Comparison of ENCODE assay signal across 21 cellular contexts in the genomic region with DNA sequence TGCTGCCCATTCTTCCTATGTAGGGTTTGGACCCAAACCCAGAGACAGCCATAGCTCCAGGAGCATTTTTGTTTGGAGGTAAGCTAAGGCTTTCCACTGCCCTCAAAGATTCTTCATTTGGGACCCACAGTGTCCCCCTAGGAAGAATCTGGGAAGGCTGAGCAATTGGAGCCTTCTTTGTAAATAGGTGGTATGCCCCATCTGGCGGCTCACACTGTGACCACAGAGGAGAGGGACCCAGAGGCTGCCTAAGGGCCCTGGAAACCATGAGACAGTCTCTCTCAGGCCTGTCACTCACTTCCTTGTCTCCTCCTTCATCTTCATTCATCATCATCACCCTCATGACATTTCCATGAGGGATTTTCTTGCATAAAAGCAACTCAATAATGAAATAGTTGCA.
A peak's percentile ranks its signal among the peaks of the same experiment; 100 is the strongest.
DNase-seq lines count a peak whose midpoint lies in the region; ATAC-seq, FAIRE-seq and TF ChIP-seq lines count a peak whose summit lies in the region.
"Had no signal": no experiment of that assay in that cellular context is flagged by ENCODE, and none has a peak within 500 bp of the region (broad histone marks: within the 10 kb centered on the region; RNA-seq: fewer than 3 reads in every experiment).

No MANE protein-coding gene starts in this region.

- FAIRE-seq in HepG2 (lab: Jason Lieb, UNC), result no peak
- FAIRE-seq: RCC 7860 had no signal

- peaks cover 4% of the 10 kb centered on the region for H3K27me3 Mint-ChIP-seq in nephron (ENCODE audit: low read depth)
- H3K27me3 Mint-ChIP-seq in CD4-positive, alpha-beta T cell, result peaks cover 40% of the 10 kb centered on the region

- no peak for TF ChIP-seq POLR2A in HepG2 (IDR thresholded peaks at IDR 0.05; ENCODE audit: insufficient read depth in 1 of 2, low read depth in 2 of 2, low read length in 2 of 2)
- TF ChIP-seq POLR2A in right lobe of liver (IDR thresholded peaks at IDR 0.05), result no peak

- TF ChIP-seq RAD21 in HepG2 (CRISPR knock-in tag; IDR thresholded peaks at IDR 0.05), result peak; percentile 33; the same call in 1 of the 2 replicates

- no peak overlapping the region for H3K4me3 Mint-ChIP-seq in nephron
- no peak overlapping the region for H3K4me3 Mint-ChIP-seq in CD4-positive, alpha-beta T cell
- H3K4me3 Mint-ChIP-seq: CD8-positive, alpha-beta memory T cell had no signal

- TF ChIP-seq CTCF in HepG2 (CRISPR knock-in tag; IDR thresholded peaks at IDR 0.05) (peak; percentile 51), right lobe of liver (IDR thresholded peaks at IDR 0.05) (no peak), WERI-Rb-1 (IDR thresholded peaks at IDR 0.05; ENCODE audit: low read depth, low read length) (peak; percentile 24; the same call in 1 of the 2 replicates), nephron (IDR thresholded peaks at IDR 0.05; ENCODE audit: unreplicated experiment in 3 of 3) (no peak)
- no peak for TF ChIP-seq CTCF in CD4-positive, alpha-beta T cell (IDR thresholded peaks at IDR 0.05)

- intact Hi-C loops in HepG2 (cut with micrococcal nuclease; ENCODE audit: unreplicated experiment), result loop anchor here (5.0 kb wide), 1 partner anchor 211 kb away; no protein-coding TSS in a partner anchor
- intact Hi-C loops in right lobe of liver (cut with DNase I), result no loop called here
- intact Hi-C loops in CD4-positive, alpha-beta T cell (cut with DNase I, micrococcal nuclease), result no loop called here

- peaks cover 0 to 7% of the 10 kb centered on the region in 2 experiments; a peak in 1 of 5 replicates for H3K27me3 ChIP-seq in HepG2 (ENCODE audit: control insufficient read depth in 1 of 2, insufficient read depth in 2 of 2, low read length in 2 of 2)
- no peaks in the 10 kb centered on the region for H3K27me3 ChIP-seq in right lobe of liver
- peaks cover 73% of the 10 kb centered on the region for H3K27me3 ChIP-seq in WERI-Rb-1 (ENCODE audit: insufficient read depth, low read depth, severe bottlenecking)
- no peaks in the 10 kb centered on the region for H3K27me3 ChIP-seq in CD4-positive, alpha-beta T cell (ENCODE audit: control insufficient read depth, insufficient read depth, low read length)

- peak overlapping the region; percentile 66 to 88 (median 84) for H3K27ac Mint-ChIP-seq in nephron
- no peak overlapping the region for H3K27ac Mint-ChIP-seq in CD4-positive, alpha-beta T cell
- H3K27ac Mint-ChIP-seq: CD8-positive, alpha-beta memory T cell had no signal

- no peaks in the 10 kb centered on the region for H3K79me2 ChIP-seq in HepG2 (ENCODE audit: insufficient read depth, low read length)

- H4K20me1 ChIP-seq in HepG2 (ENCODE audit: insufficient read depth, low read length), result no peaks in the 10 kb centered on the region

- DNase-seq in HepG2 (ENCODE audit: low spot score), result no peak
- no peak for DNase-seq in right lobe of liver
- DNase-seq in WERI-Rb-1, result no peak
- no peak for DNase-seq in CD4-positive, alpha-beta T cell
- DNase-seq in G401 (ENCODE audit: low spot score), result no peak
- DNase-seq: C1 segment of cervical spinal cord; CD8-positive, alpha-beta memory T cell; DMS153; H7; Karpas-422; NCI-H1092; NCI-H1694 treated with DMSO at 0.1 percent for 48 hours; NCI-H2081; NCI-H2171 treated with DMSO at 0.1 percent for 48 hours; NCI-H345; NCI-H510A treated with DMSO at 0.1 percent for 48 hours; Right ventricle myocardium superior had no signal

- H3K4me3 ChIP-seq in HepG2 (replicated peaks in 1 of 3; ENCODE audit: insufficient read depth in 1 of 3, low read depth in 2 of 3, low read length in 3 of 3) (no peak overlapping the region), right lobe of liver (no peak overlapping the region), WERI-Rb-1 (ENCODE audit: low read depth, low read length) (no peak overlapping the region)
- H3K4me3 ChIP-seq: A549 had no signal

- WGBS in HepG2 (ENCODE audit: low lambda C conversion rate), result 0% methylated on average over 1 of the region's 1 CpG
- WGBS in right lobe of liver (ENCODE audit: insufficient coverage, low coverage, low lambda C conversion rate, missing lambda C conversion rate), result no CpG with 5 or more reads among the region's 1 CpG

- no peak overlapping the region for H3K4me2 ChIP-seq in HepG2 (ENCODE audit: low read depth, low read length)
- H3K4me2 ChIP-seq: A549 had no signal

- H3K9me3 ChIP-seq in HepG2 (ENCODE audit: low read length) (no peaks in the 10 kb centered on the region), right lobe of liver (no peaks in the 10 kb centered on the region), WERI-Rb-1 (ENCODE audit: severe bottlenecking) (no peaks in the 10 kb centered on the region)
- no peaks in the 10 kb centered on the region for H3K9me3 ChIP-seq in CD4-positive, alpha-beta T cell (ENCODE audit: control insufficient read depth, low read length)
- H3K9me3 ChIP-seq: A549 had no signal

- H3K27ac ChIP-seq in HepG2 (ENCODE audit: extremely low read length, insufficient read depth, low read length), result no peak overlapping the region
- no peak overlapping the region for H3K27ac ChIP-seq in right lobe of liver
- H3K27ac ChIP-seq in WERI-Rb-1, result no peak overlapping the region
- no peak overlapping the region for H3K27ac ChIP-seq in CD4-positive, alpha-beta T cell (ENCODE audit: low read depth, low read length)

- no TSS peak for BruUV-seq in HepG2 (replicated peaks; lab: Mats Ljungman, UMichigan)

- no peaks in the 10 kb centered on the region for H3K36me3 Mint-ChIP-seq in nephron (ENCODE audit: low read depth)
- H3K36me3 Mint-ChIP-seq in CD4-positive, alpha-beta T cell (ENCODE audit: low read depth), result no peaks in the 10 kb centered on the region
- H3K36me3 Mint-ChIP-seq: CD8-positive, alpha-beta memory T cell had no signal

- H3K9me3 Mint-ChIP-seq in nephron, result no peaks in the 10 kb centered on the region
- H3K9me3 Mint-ChIP-seq in CD4-positive, alpha-beta T cell, result no peaks in the 10 kb centered on the region

- in situ Hi-C loops in HepG2 (cut with HindIII; ENCODE audit: extremely low pct_ligation_motif_present, low pct_unique_long_range_greater_than_20kb) (loop anchor here (10.0 kb wide), 1 partner anchor 209 kb away; no protein-coding TSS in a partner anchor), G401 (cut with HindIII; ENCODE audit: low sequenced_read_pairs) (no loop called here)

- peak; percentile 76 for ATAC-seq in HepG2
- no peak for ATAC-seq in right lobe of liver
- ATAC-seq in esophagus mucosa, result no peak
- ATAC-seq in CD4-positive, alpha-beta T cell (ENCODE audit: poor library complexity), result no peak
- ATAC-seq: A549 had no signal

- CTCF ChIA-PET in HepG2 (lab: Yijun Ruan, JAX; ENCODE audit: low intra/inter-chr PET ratio, low total read pairs), result no interaction called here
- CTCF ChIA-PET in CD4-positive, alpha-beta T cell (lab: Charles Lee), result interaction anchor here (0.6 kb wide), 1 partner anchor 110 kb away, joined by 3 read pairs; no protein-coding TSS in a partner anchor

- H3K4me1 ChIP-seq in HepG2 (ENCODE audit: insufficient read depth, low read length) (peaks cover 12% of the 10 kb centered on the region), right lobe of liver (no peaks in the 10 kb centered on the region)

- H3K9ac ChIP-seq in HepG2 (ENCODE audit: insufficient read depth, low read depth, low read length), result no peak overlapping the region

- POLR2A ChIA-PET in HepG2 (lab: Yijun Ruan, JAX), result no interaction called here
- POLR2A ChIA-PET in CD4-positive, alpha-beta T cell (lab: Charles Lee), result no interaction called here

- H2AFZ ChIP-seq in HepG2 (ENCODE audit: low read length), result no peak overlapping the region

- H3K36me3 ChIP-seq in HepG2 (replicated peaks in 1 of 2; ENCODE audit: control insufficient read depth in 1 of 2, insufficient read depth in 2 of 2, low read length in 2 of 2) (no peaks in the 10 kb centered on the region), right lobe of liver (no peaks in the 10 kb centered on the region), WERI-Rb-1 (no peaks in the 10 kb centered on the region)

- TF ChIP-seq EP300 in HepG2 (IDR thresholded peaks at IDR 0.05; ENCODE audit: low read depth in 2 of 2, low read length in 2 of 2), result no peak
- no peak for TF ChIP-seq EP300 in HepG2 (CRISPR knock-in tag; IDR thresholded peaks at IDR 0.05; ENCODE audit: borderline replicate concordance)

- H3K4me1 Mint-ChIP-seq in nephron, result peaks cover 48% of the 10 kb centered on the region
- H3K4me1 Mint-ChIP-seq in CD4-positive, alpha-beta T cell (ENCODE audit: low read depth), result no peaks in the 10 kb centered on the region
- H3K4me1 Mint-ChIP-seq: CD8-positive, alpha-beta memory T cell had no signal

TF ChIP-seq in HepG2, 621 proteins besides CTCF, POLR2A, EP300 and RAD21:
- TF ChIP-seq SMC3 (IDR thresholded peaks at IDR 0.05; ENCODE audit: low read length), result peak; percentile 50; the same call in 1 of the 2 replicates
- TF ChIP-seq CBX2 (IDR thresholded peaks at IDR 0.05; ENCODE audit: low read depth, low read length), result no peak
- TF ChIP-seq CBX2 (CRISPR knock-in tag; IDR thresholded peaks at IDR 0.05; ENCODE audit: low read depth), result no peak
- peak; percentile 63 for TF ChIP-seq STAG1 (CRISPR knock-in tag; IDR thresholded peaks at IDR 0.05)
- no peak for TF ChIP-seq ZIK1 (CRISPR knock-in tag; IDR thresholded peaks at IDR 0.05; ENCODE audit: borderline replicate concordance, low read depth)
- TF ChIP-seq ZNF296 (CRISPR knock-in tag; conservative IDR thresholded peaks at IDR 0.05), result no peak

Comparison
In these comparisons a context has a peak if more than half of its experiments do, and no peak if none do; other contexts are left out.
1. CTCF ChIP-seq: peak in HepG2 (single experiment) and WERI-Rb-1 (single experiment); none in right lobe of liver (0 of 4), nephron (0 of 3) and CD4-positive, alpha-beta T cell (single experiment).